In the genomic region with DNA sequence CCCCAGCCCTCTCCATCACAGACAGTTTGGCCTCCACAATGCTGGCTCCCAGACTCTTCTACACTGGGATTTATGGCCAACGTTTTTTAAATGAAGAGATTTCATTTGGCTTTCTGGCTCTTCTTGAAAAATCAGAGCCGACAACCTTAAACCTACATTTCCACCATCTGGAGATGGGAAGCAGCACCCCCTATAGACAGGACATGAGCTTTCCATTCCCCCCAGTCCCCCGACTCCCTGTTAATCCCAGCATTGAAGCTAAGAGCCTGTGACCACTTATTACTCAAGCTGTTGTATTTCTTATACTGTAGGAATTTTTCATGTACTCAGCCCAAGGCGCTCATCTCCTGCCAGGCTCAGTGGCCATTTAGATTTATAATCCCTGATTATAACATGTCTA, we compare ENCODE assay signal across 13 cellular contexts. TPM values are rescaled to one million over a fixed set of nuclear protein-coding genes. Genes with fewer than 3 reads are reported as not detected.
DNase-seq lines count a peak whose midpoint lies in the region; TF ChIP-seq lines count a peak whose summit lies in the region.
"Had no signal": no experiment of that assay in that cellular context is flagged by ENCODE, and none has a peak within 500 bp of the region (broad histone marks: within the 10 kb centered on the region; RNA-seq: fewer than 3 reads in every experiment).

No MANE protein-coding gene starts in this region.

- H2AFZ ChIP-seq in OCI-LY7 (ENCODE audit: low read length) = no peak overlapping the region
- H2AFZ ChIP-seq in osteoblast (ENCODE audit: low read length) = no peak overlapping the region

- POLR2A ChIA-PET in OCI-LY7 (lab: Charles Lee) = interaction anchor here (0.6 kb wide), 1 partner anchor 574 kb away, joined by 4 read pairs; no protein-coding TSS in a partner anchor

- no peaks in the 10 kb centered on the region for H3K79me2 ChIP-seq in OCI-LY7 (ENCODE audit: insufficient read depth, low read depth, low read length)
- no peaks in the 10 kb centered on the region for H3K79me2 ChIP-seq in osteoblast (ENCODE audit: insufficient read depth, low read length)

- BruUV-seq in OCI-LY7 (replicated peaks; lab: Mats Ljungman, UMichigan) = no TSS peak

- H3K4me2 ChIP-seq in OCI-LY7 (ENCODE audit: low read length) (no peak overlapping the region), osteoblast (ENCODE audit: insufficient read depth, low read length) (no peak overlapping the region)
- H3K4me2 ChIP-seq: smooth muscle cell had no signal

- H3K4me3 ChIP-seq in OCI-LY7 (ENCODE audit: low read depth, low read length, poor library complexity, severe bottlenecking) (no peak overlapping the region), fibroblast of pulmonary artery (replicated peaks; ENCODE audit: low read depth, low read length) (no peak overlapping the region), osteoblast (ENCODE audit: insufficient read depth, low read length) (no peak overlapping the region)
- H3K4me3 ChIP-seq: smooth muscle cell, thyroid gland had no signal

- H4K20me1 ChIP-seq in OCI-LY7 (ENCODE audit: insufficient read depth, low read length) = no peaks in the 10 kb centered on the region
- H4K20me1 ChIP-seq in osteoblast (ENCODE audit: insufficient read depth, low read length) = no peaks in the 10 kb centered on the region

- intact Hi-C loops in OCI-LY7 (cut with micrococcal nuclease; ENCODE audit: unreplicated experiment) = no loop called here

- no peaks in the 10 kb centered on the region for H3K9me3 ChIP-seq in OCI-LY7 (ENCODE audit: low read length)
- H3K9me3 ChIP-seq in osteoblast (ENCODE audit: low read depth, low read length) = no peaks in the 10 kb centered on the region
- H3K9me3 ChIP-seq: thyroid gland had no signal

- no peaks in the 10 kb centered on the region for H3K4me1 ChIP-seq in OCI-LY7 (ENCODE audit: insufficient read depth, low read length, poor library complexity, severe bottlenecking)
- no peaks in the 10 kb centered on the region for H3K4me1 ChIP-seq in osteoblast (ENCODE audit: insufficient read depth, low read length)
- H3K4me1 ChIP-seq: thyroid gland had no signal

- H3K27ac ChIP-seq in OCI-LY7 (ENCODE audit: low read depth, low read length, poor library complexity, severe bottlenecking) (no peak overlapping the region), osteoblast (ENCODE audit: low read depth, low read length) (no peak overlapping the region)
- H3K27ac ChIP-seq: 22Rv1, thyroid gland had no signal

- H3K9me2 ChIP-seq in OCI-LY7 (ENCODE audit: insufficient read depth, low read length) = no peaks in the 10 kb centered on the region

- H3K36me3 ChIP-seq in OCI-LY7 (ENCODE audit: insufficient read depth, low read length) (no peaks in the 10 kb centered on the region), osteoblast (ENCODE audit: insufficient read depth, low read length) (no peaks in the 10 kb centered on the region)

- CTCF ChIA-PET in OCI-LY7 (lab: Charles Lee; ENCODE audit: unreplicated experiment) = no interaction called here

- peak; percentile 26 for TF ChIP-seq CTCF in OCI-LY7 (conservative IDR thresholded peaks at IDR 0.05; ENCODE audit: low read length)
- TF ChIP-seq CTCF in fibroblast of pulmonary artery (IDR thresholded peaks at IDR 0.05; ENCODE audit: low read length, missing control alignments) = peak; percentile 32
- peak; percentile 27 for TF ChIP-seq CTCF in osteoblast (IDR thresholded peaks at IDR 0.05; ENCODE audit: extremely low read depth, low read depth, low read length)

- DNase-seq in DMS 273 (lab: John Stamatoyannopoulos, UW; ENCODE audit: unreplicated experiment) (peak; percentile 24), DMS 273 treated with DMSO at 0.1 percent for 48 hours (lab: John Stamatoyannopoulos, UW) (no peak), OCI-LY7 (ENCODE audit: low spot score) (no peak), fibroblast of pulmonary artery (ENCODE audit: low read depth) (peak; percentile 18), osteoblast (ENCODE audit: insufficient read length, low spot score, missing footprints) (no peak), DMS153 (lab: John Stamatoyannopoulos, UW) (no peak)
- no peak for DNase-seq in activated CD4-positive, alpha-beta T cell treated with anti-CD3 and anti-CD28 coated beads for 48 hours
- DNase-seq in NK-92 treated with Interleukin-12 subunit alpha and Interleukin-12 subunit beta, amount 100 ng/mL, for 24 hours (lab: John Stamatoyannopoulos, UW) = no peak
- DNase-seq: NCI-H1105 treated with DMSO at 0.1 percent for 48 hours, T-helper 9 cell, thyroid gland had no signal

- no peaks in the 10 kb centered on the region for H3K27me3 ChIP-seq in osteoblast (ENCODE audit: insufficient read depth, low read length)
- H3K27me3 ChIP-seq: thyroid gland had no signal

RNA-seq across cellular contexts. Expression of a gene that starts 34.0 kb away (rescaled TPM):
- not detected in 2 replicates for total RNA-seq in OCI-LY7 (2014; rRNA removed; shearing (Covaris generic))
- not detected in 2 replicates for total RNA-seq in OCI-LY7 (2022)
- total RNA-seq in osteoblast = 1.1 and 1.5 TPM in 2 replicates

Comparison
In these comparisons a context has a peak if more than half of its experiments do, and no peak if none do; other contexts are left out.
1. DNase-seq: peak in DMS 273 (single experiment) and fibroblast of pulmonary artery (single experiment); none in DMS 273 treated with DMSO at 0.1 percent for 48 hours (single experiment), OCI-LY7 (single experiment), osteoblast (single experiment), activated CD4-positive, alpha-beta T cell treated with anti-CD3 and anti-CD28 coated beads for 48 hours (single experiment), NK-92 treated with Interleukin-12 subunit alpha and Interleukin-12 subunit beta, amount 100 ng/mL, for 24 hours (single experiment) and DMS153 (single experiment).
2. Peak in every context shown above with its lines, with median percentiles within 50 percentile points of each other: CTCF ChIP-seq.